Comparison of ENCODE assay signal across 33 cellular contexts in the genomic region with DNA sequence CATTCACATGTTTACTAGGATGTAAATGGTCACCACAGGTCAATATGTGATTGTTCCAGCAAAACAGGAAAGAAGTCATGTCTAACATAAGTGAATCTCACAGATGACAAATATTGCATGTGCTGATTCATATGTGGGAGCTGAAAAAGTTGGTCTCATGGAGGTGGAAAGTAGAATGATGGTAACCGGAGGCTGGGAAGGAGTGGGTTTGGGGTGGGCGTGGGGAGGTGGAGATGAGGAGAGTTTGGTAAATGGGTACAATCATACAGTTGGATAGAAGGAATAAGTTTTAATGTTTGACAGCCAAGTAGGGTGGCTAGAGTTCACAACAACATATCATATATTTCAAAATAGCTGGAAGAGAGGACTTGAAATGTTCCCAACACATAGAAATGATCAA.
A peak's percentile ranks its signal among the peaks of the same experiment; 100 is the strongest.
DNase-seq lines count a peak whose midpoint lies in the region; ATAC-seq and TF ChIP-seq lines count a peak whose summit lies in the region.
"Had no signal": no experiment of that assay in that cellular context is flagged by ENCODE, and none has a peak within 500 bp of the region (broad histone marks: within the 10 kb centered on the region; RNA-seq: fewer than 3 reads in every experiment).

No MANE protein-coding gene starts in this region.

- no peak overlapping the region for H3K4me3 Mint-ChIP-seq in activated CD4-positive, alpha-beta T cell treated with anti-CD3 and anti-CD28 coated beads, Interleukin-2, amount 10 ng/mL, durations not matched to agents 24 days and 14 days
- H3K4me3 Mint-ChIP-seq: B cell; CD14-positive monocyte; CD4-positive, alpha-beta memory T cell; CD4-positive, alpha-beta T cell; CD4-positive, CD25-positive, alpha-beta regulatory T cell; CD8-positive, alpha-beta memory T cell; CD8-positive, alpha-beta T cell had no signal

- peak overlapping the region; percentile 58; the same call in 1 of the 2 replicates for H2AFZ ChIP-seq in OCI-LY7 (ENCODE audit: low read length)

- H3K27ac ChIP-seq in BLaER1, result no peak overlapping the region
- H3K27ac ChIP-seq in BLaER1 treated with 17β-estradiol and CSF1 and Interleukin-3, amounts not matched to agents 10 nM and 100 nM, result peak overlapping the region in 9 of 11 experiments; percentile 49 to 79 (median 69); a peak in 16 of 22 replicates
- H3K27ac ChIP-seq in HEK293 (ENCODE audit: extremely low read depth, low read depth, low read length), result no peak overlapping the region
- H3K27ac ChIP-seq in OCI-LY7 (ENCODE audit: low read depth, low read length, poor library complexity, severe bottlenecking), result no peak overlapping the region
- H3K27ac ChIP-seq: 22Rv1, A549, C4-2B had no signal

- CTCF ChIA-PET in HEK293 (lab: Yijun Ruan, JAX) (interaction anchor here (0.9 to 1.3 kb wide), 2 partner anchors 9 to 78 kb away, joined by 3 read pairs; no protein-coding TSS in a partner anchor), OCI-LY7 (lab: Charles Lee; ENCODE audit: unreplicated experiment) (no interaction called here)

- peaks cover 13% of the 10 kb centered on the region for H3K4me1 Mint-ChIP-seq in activated CD4-positive, alpha-beta T cell treated with anti-CD3 and anti-CD28 coated beads, Interleukin-2, amount 10 ng/mL, durations not matched to agents 24 days and 14 days
- H3K4me1 Mint-ChIP-seq: CD4-positive, alpha-beta memory T cell; CD4-positive, CD25-positive, alpha-beta regulatory T cell; CD8-positive, alpha-beta memory T cell had no signal

- H3K9me2 ChIP-seq in OCI-LY7 (ENCODE audit: insufficient read depth, low read length), result no peaks in the 10 kb centered on the region

- H3K27me3 ChIP-seq in BLaER1, result no peaks in the 10 kb centered on the region
- no peaks in the 10 kb centered on the region for H3K27me3 ChIP-seq in BLaER1 treated with 17β-estradiol and CSF1 and Interleukin-3, amounts not matched to agents 10 nM and 100 nM

- no TSS peak for BruUV-seq in OCI-LY7 (replicated peaks; lab: Mats Ljungman, UMichigan)

- H4K20me1 ChIP-seq in BLaER1 (no peaks in the 10 kb centered on the region), OCI-LY7 (ENCODE audit: insufficient read depth, low read length) (no peaks in the 10 kb centered on the region)
- no peaks in the 10 kb centered on the region for H4K20me1 ChIP-seq in BLaER1 treated with 17β-estradiol and CSF1 and Interleukin-3, amounts not matched to agents 10 nM and 100 nM

- no peak overlapping the region for H3K27ac Mint-ChIP-seq in activated CD4-positive, alpha-beta T cell treated with anti-CD3 and anti-CD28 coated beads, Interleukin-2, amount 10 ng/mL, durations not matched to agents 24 days and 14 days
- H3K27ac Mint-ChIP-seq: B cell; CD4-positive, alpha-beta memory T cell; CD4-positive, alpha-beta T cell; CD8-positive, alpha-beta memory T cell; CD8-positive, alpha-beta T cell had no signal

- no peaks in the 10 kb centered on the region for H3K9me3 Mint-ChIP-seq in activated CD4-positive, alpha-beta T cell treated with anti-CD3 and anti-CD28 coated beads, Interleukin-2, amount 10 ng/mL, durations not matched to agents 24 days and 14 days
- H3K9me3 Mint-ChIP-seq: CD14-positive monocyte; CD4-positive, alpha-beta memory T cell; CD4-positive, alpha-beta T cell; CD4-positive, CD25-positive, alpha-beta regulatory T cell; CD8-positive, alpha-beta memory T cell; CD8-positive, alpha-beta T cell had no signal

- H3K9ac ChIP-seq in BLaER1, result no peak overlapping the region
- H3K9ac ChIP-seq in BLaER1 treated with 17β-estradiol and CSF1 and Interleukin-3, amounts not matched to agents 10 nM and 100 nM, result peak overlapping the region in 3 of 11 experiments; percentile 24 to 49 (median 47); a peak in 5 of 22 replicates

- POLR2A ChIA-PET in HEK293 (lab: Yijun Ruan, JAX) (no interaction called here), OCI-LY7 (lab: Charles Lee) (interaction anchor here (0.8 to 1.6 kb wide), 3 partner anchors 9 to 39 kb away, joined by 3 to 4 read pairs (median 4); no protein-coding TSS in a partner anchor)

- H3K36me3 Mint-ChIP-seq in activated CD4-positive, alpha-beta T cell treated with anti-CD3 and anti-CD28 coated beads, Interleukin-2, amount 10 ng/mL, durations not matched to agents 24 days and 14 days (ENCODE audit: low read depth), result no peaks in the 10 kb centered on the region
- H3K36me3 Mint-ChIP-seq: CD14-positive monocyte; CD4-positive, alpha-beta memory T cell; CD4-positive, CD25-positive, alpha-beta regulatory T cell; CD8-positive, alpha-beta memory T cell; CD8-positive, alpha-beta T cell had no signal

- no peaks in the 10 kb centered on the region for H3K27me3 Mint-ChIP-seq in activated CD4-positive, alpha-beta T cell treated with anti-CD3 and anti-CD28 coated beads, Interleukin-2, amount 10 ng/mL, durations not matched to agents 24 days and 14 days

- DNase-seq in OCI-LY7 (ENCODE audit: low spot score) (no peak), HuH-7.5 (ENCODE audit: low spot score) (no peak)
- DNase-seq in activated CD4-positive, alpha-beta T cell treated with anti-CD3 and anti-CD28 coated beads, Interleukin-2, amount 10 ng/mL, durations not matched to agents 24 days and 14 days, result no peak
- no peak for DNase-seq in stimulated activated naive CD8-positive, alpha-beta T cell treated with anti-CD3 and anti-CD28 coated beads, Interleukin-15, Interleukin-2, amounts not matched to agents 100 U/mL and 50 U/mL, for 24 hours
- DNase-seq: 8988T; ACHN; AML-193; BE2C; C1 segment of cervical spinal cord; Caco-2; Calu3; CD4-positive, alpha-beta memory T cell; CD4-positive, alpha-beta T cell; CD4-positive, CD25-positive, alpha-beta regulatory T cell; CD8-positive, alpha-beta memory T cell; CD8-positive, alpha-beta T cell; COR-L47; DMS 273 treated with DMSO at 0.1 percent for 48 hours; DMS153; DMS53; DMS79; DMS79 treated with DMSO at 0.1 percent for 48 hours; DND-41; EL had no signal

- intact Hi-C loops in OCI-LY7 (cut with micrococcal nuclease; ENCODE audit: unreplicated experiment), result no loop called here
- intact Hi-C loops in activated CD4-positive, alpha-beta T cell treated with anti-CD3 and anti-CD28 coated beads, Interleukin-2, amount 10 ng/mL, durations not matched to agents 24 days and 14 days (cut with micrococcal nuclease), result no loop called here

- no peak overlapping the region for H3K4me3 ChIP-seq in BLaER1
- H3K4me3 ChIP-seq in BLaER1 treated with 17β-estradiol and CSF1 and Interleukin-3, amounts not matched to agents 10 nM and 100 nM, result no peak overlapping the region
- H3K4me3 ChIP-seq in HEK293 (ENCODE audit: low read depth, low read length), result no peak overlapping the region
- no peak overlapping the region for H3K4me3 ChIP-seq in OCI-LY7 (ENCODE audit: low read depth, low read length, poor library complexity, severe bottlenecking)
- H3K4me3 ChIP-seq: A549 had no signal

- ATAC-seq in HG03135 (IDR thresholded peaks at IDR 0.05; ENCODE audit: unreplicated experiment), result no peak
- ATAC-seq in stimulated activated naive CD8-positive, alpha-beta T cell treated with anti-CD3 and anti-CD28 coated beads, Interleukin-15, Interleukin-2, amounts not matched to agents 100 U/mL and 50 U/mL, for 24 hours, result no peak
- ATAC-seq: A549; CD8-positive, alpha-beta T cell had no signal

- peaks cover 67% of the 10 kb centered on the region for H3K4me1 ChIP-seq in BLaER1
- peaks cover 54 to 78% (median 72%) of the 10 kb centered on the region in 10 experiments for H3K4me1 ChIP-seq in BLaER1 treated with 17β-estradiol and CSF1 and Interleukin-3, amounts not matched to agents 10 nM and 100 nM
- no peaks in the 10 kb centered on the region for H3K4me1 ChIP-seq in HEK293 (ENCODE audit: control insufficient read depth, insufficient read depth, low read length)
- peaks cover 34% of the 10 kb centered on the region for H3K4me1 ChIP-seq in OCI-LY7 (ENCODE audit: insufficient read depth, low read length, poor library complexity, severe bottlenecking)
- H3K4me1 ChIP-seq: A549, BE2C had no signal

- no peaks in the 10 kb centered on the region for H3K79me2 ChIP-seq in OCI-LY7 (ENCODE audit: insufficient read depth, low read depth, low read length)

- peak overlapping the region; percentile 73 for H3K4me2 ChIP-seq in BLaER1
- H3K4me2 ChIP-seq in BLaER1 treated with 17β-estradiol and CSF1 and Interleukin-3, amounts not matched to agents 10 nM and 100 nM, result peak overlapping the region; percentile 56 to 88 (median 82); a peak in 21 of 22 replicates
- H3K4me2 ChIP-seq in OCI-LY7 (ENCODE audit: low read length), result no peak overlapping the region
- H3K4me2 ChIP-seq: A549 had no signal

- peaks cover 10% of the 10 kb centered on the region; the same call in 1 of the 2 replicates for H3K9me3 ChIP-seq in BLaER1
- peaks cover 0 to 26% (median 17%) of the 10 kb centered on the region in 11 experiments; a peak in 16 of 22 replicates for H3K9me3 ChIP-seq in BLaER1 treated with 17β-estradiol and CSF1 and Interleukin-3, amounts not matched to agents 10 nM and 100 nM (replicated peaks in 1 of 11)
- no peaks in the 10 kb centered on the region for H3K9me3 ChIP-seq in HEK293 (ENCODE audit: control insufficient read depth, insufficient read depth, low read depth, low read length)
- no peaks in the 10 kb centered on the region for H3K9me3 ChIP-seq in OCI-LY7 (ENCODE audit: low read length)
- H3K9me3 ChIP-seq: A549, BE2C, Caco-2 had no signal

- TF ChIP-seq CTCF in HEK293 (tag by site-specific recombination; IDR thresholded peaks at IDR 0.05) (no peak), OCI-LY7 (conservative IDR thresholded peaks at IDR 0.05; ENCODE audit: low read length) (no peak)

- H3K36me3 ChIP-seq in BLaER1 (no peaks in the 10 kb centered on the region), HEK293 (ENCODE audit: control insufficient read depth in 2 of 2, insufficient read depth in 1 of 2, low read length in 2 of 2) (no peaks in the 10 kb centered on the region), OCI-LY7 (ENCODE audit: insufficient read depth, low read length) (no peaks in the 10 kb centered on the region)
- H3K36me3 ChIP-seq in BLaER1 treated with 17β-estradiol and CSF1 and Interleukin-3, amounts not matched to agents 10 nM and 100 nM, result no peaks in the 10 kb centered on the region
- H3K36me3 ChIP-seq: BE2C had no signal

TF ChIP-seq in HEK293, 187 proteins besides CTCF, POLR2A, EP300 and RAD21 (continues in another document):
- TF ChIP-seq ZNF302 (tag by site-specific recombination; IDR thresholded peaks at IDR 0.05; ENCODE audit: low read depth), result no peak
- TF ChIP-seq, protein P1, sequence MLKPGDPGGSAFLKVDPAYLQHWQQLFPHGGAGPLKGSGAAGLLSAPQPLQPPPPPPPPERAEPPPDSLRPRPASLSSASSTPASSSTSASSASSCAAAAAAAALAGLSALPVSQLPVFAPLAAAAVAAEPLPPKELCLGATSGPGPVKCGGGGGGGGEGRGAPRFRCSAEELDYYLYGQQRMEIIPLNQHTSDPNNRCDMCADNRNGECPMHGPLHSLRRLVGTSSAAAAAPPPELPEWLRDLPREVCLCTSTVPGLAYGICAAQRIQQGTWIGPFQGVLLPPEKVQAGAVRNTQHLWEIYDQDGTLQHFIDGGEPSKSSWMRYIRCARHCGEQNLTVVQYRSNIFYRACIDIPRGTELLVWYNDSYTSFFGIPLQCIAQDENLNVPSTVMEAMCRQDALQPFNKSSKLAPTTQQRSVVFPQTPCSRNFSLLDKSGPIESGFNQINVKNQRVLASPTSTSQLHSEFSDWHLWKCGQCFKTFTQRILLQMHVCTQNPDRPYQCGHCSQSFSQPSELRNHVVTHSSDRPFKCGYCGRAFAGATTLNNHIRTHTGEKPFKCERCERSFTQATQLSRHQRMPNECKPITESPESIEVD (tag by site-specific recombination; IDR thresholded peaks at IDR 0.05), result no peak
- TF ChIP-seq EGR2 (tag by site-specific recombination; IDR thresholded peaks at IDR 0.05; ENCODE audit: low read depth), result peak; percentile 88

Comparison
In these comparisons a context has a peak if more than half of its experiments do, and no peak if none do; other contexts are left out.
1. H3K27ac ChIP-seq: peak in BLaER1 treated with 17β-estradiol and CSF1 and Interleukin-3, amounts not matched to agents 10 nM and 100 nM (9 of 11); none in BLaER1 (single experiment), HEK293 (single experiment) and OCI-LY7 (single experiment).